1 cellular context compared by ENCODE assay signal in the genomic region with DNA sequence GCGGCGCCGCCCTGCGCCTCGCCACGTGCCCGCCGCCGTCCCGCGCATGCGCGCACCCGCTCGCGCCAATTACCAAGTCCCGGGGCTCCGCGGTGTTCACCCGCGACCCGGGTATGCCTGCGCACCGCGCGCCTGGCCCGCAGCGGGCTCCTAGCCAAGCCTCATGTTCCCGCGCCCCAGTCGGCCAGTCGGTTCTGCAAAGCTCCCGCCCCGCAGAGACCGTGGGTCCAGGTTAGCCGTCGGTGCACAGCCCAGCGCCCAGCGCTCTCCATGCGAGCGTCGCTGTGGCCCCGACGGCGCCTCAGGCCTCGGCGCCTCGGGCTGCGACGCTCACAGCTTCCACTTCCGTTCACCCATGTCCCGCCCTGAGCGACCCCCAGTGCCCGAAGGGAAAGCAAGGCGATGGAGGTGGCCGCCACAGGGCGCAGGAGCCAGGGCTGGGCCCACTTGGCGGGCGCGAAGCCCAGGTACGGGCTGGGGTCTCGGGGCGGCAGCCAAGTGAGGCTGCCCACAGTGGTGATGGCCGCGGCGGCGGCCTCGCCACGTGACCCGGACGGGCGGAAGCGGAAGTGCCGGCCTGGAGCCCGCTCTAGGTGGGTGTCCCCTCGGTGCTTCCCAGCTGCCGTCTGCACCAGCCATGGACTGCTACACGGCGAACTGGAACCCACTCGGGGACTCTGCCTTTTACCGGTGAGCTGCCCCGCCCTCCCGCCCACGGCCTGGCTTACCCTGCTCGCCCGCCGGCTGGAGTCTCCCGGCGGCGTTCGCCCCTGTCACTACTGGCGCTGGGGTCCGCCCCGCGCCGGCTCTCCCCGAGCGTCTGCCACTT.
TF ChIP-seq lines count a peak whose summit lies in the region.

A gene with protein sequence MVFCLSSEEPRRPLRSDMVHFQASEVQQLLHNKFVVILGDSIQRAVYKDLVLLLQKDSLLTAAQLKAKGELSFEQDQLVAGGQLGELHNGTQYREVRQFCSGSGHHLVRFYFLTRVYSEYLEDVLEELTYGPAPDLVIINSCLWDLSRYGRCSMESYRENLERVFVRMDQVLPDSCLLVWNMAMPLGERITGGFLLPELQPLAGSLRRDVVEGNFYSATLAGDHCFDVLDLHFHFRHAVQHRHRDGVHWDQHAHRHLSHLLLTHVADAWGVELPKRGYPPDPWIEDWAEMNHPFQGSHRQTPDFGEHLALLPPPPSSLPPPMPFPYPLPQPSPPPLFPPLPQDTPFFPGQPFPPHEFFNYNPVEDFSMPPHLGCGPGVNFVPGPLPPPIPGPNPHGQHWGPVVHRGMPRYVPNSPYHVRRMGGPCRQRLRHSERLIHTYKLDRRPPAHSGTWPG (minus strand): TSS at position 518 of the 829 bp plus-strand sequence. CDS start 743 bp downstream, outside the sequence.
A gene (plus strand): TSS at position 608 of the 829 bp plus-strand sequence. CDS start 30 bp downstream, at position 638.

TF ChIP-seq in K562, 482 proteins besides CTCF, POLR2A, EP300 and RAD21 (continued from another document and continues in another):
- TF ChIP-seq, protein P1, sequence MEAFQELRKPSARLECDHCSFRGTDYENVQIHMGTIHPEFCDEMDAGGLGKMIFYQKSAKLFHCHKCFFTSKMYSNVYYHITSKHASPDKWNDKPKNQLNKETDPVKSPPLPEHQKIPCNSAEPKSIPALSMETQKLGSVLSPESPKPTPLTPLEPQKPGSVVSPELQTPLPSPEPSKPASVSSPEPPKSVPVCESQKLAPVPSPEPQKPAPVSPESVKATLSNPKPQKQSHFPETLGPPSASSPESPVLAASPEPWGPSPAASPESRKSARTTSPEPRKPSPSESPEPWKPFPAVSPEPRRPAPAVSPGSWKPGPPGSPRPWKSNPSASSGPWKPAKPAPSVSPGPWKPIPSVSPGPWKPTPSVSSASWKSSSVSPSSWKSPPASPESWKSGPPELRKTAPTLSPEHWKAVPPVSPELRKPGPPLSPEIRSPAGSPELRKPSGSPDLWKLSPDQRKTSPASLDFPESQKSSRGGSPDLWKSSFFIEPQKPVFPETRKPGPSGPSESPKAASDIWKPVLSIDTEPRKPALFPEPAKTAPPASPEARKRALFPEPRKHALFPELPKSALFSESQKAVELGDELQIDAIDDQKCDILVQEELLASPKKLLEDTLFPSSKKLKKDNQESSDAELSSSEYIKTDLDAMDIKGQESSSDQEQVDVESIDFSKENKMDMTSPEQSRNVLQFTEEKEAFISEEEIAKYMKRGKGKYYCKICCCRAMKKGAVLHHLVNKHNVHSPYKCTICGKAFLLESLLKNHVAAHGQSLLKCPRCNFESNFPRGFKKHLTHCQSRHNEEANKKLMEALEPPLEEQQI (IDR thresholded peaks at IDR 0.05) = no peak
- TF ChIP-seq CCNT2 (IDR thresholded peaks at IDR 0.05; ENCODE audit: borderline replicate concordance, extremely low read depth, insufficient read length, low read depth, low read length) (peak; percentile 39), ELF1 (tag; IDR thresholded peaks at IDR 0.05) (peak; percentile 98), PHB2 (IDR thresholded peaks at IDR 0.05; ENCODE audit: low read depth) (no peak), TEAD4 (IDR thresholded peaks at IDR 0.05; ENCODE audit: low read length) (no peak), TEAD4 (CRISPR knock-in tag; IDR thresholded peaks at IDR 0.05; ENCODE audit: borderline replicate concordance) (no peak), LARP7 (IDR thresholded peaks at IDR 0.05) (no peak), CREB1 (IDR thresholded peaks at IDR 0.05) (no peak), CREB1 (CRISPR knock-in tag; IDR thresholded peaks at IDR 0.05) (peak; percentile 69; the same call in 1 of the 2 replicates), TFAM (CRISPR knock-in tag; conservative IDR thresholded peaks at IDR 0.05) (no peak), POLR2G (IDR thresholded peaks at IDR 0.05; ENCODE audit: low read depth, low read length) (peak; percentile 84), TSC22D4 (tag; IDR thresholded peaks at IDR 0.05) (no peak), MYNN (IDR thresholded peaks at IDR 0.05) (no peak), MYNN (CRISPR knock-in tag; IDR thresholded peaks at IDR 0.05) (no peak), MTA1 (IDR thresholded peaks at IDR 0.05; ENCODE audit: borderline replicate concordance) (no peak), BRD4 (IDR thresholded peaks at IDR 0.05) (0 out of 2 replicates have a peak, but pooled peaks have one; percentile 39), ARNT (IDR thresholded peaks at IDR 0.05) (no peak), MBD2 (IDR thresholded peaks at IDR 0.05; ENCODE audit: borderline replicate concordance, low read depth) (peak; percentile 22; the same call in 1 of the 2 replicates), HIVEP1 (CRISPR knock-in tag; IDR thresholded peaks at IDR 0.05) (no peak), TOE1 (IDR thresholded peaks at IDR 0.05; ENCODE audit: borderline replicate concordance) (peak; percentile 86), TOE1 (CRISPR knock-in tag; IDR thresholded peaks at IDR 0.05; ENCODE audit: borderline replicate concordance, low read depth) (no peak), NFE2L1 (tag; IDR thresholded peaks at IDR 0.05; ENCODE audit: borderline replicate concordance, low read depth) (no peak), TBP (optimal IDR thresholded peaks at IDR 0.05; ENCODE audit: low read depth, low read length) (peak; percentile 30), RFX1 (IDR thresholded peaks at IDR 0.05) (no peak), SAP30 (IDR thresholded peaks at IDR 0.05; ENCODE audit: borderline replicate concordance, insufficient read depth, low read depth, low read length, poor library complexity, severe bottlenecking) (peak; percentile 30), SP1 (CRISPR knock-in tag; IDR thresholded peaks at IDR 0.05) (peak; percentile 58; the same call in 1 of the 2 replicates), ZFPM2 (CRISPR knock-in tag; IDR thresholded peaks at IDR 0.05) (no peak), ATF1 (CRISPR knock-in tag; IDR thresholded peaks at IDR 0.05) (no peak), ATF1 (tag; IDR thresholded peaks at IDR 0.05) (peak; percentile 56; the same call in 1 of the 2 replicates), TCF7 (IDR thresholded peaks at IDR 0.05; ENCODE audit: borderline replicate concordance) (no peak), ZNF324 (CRISPR knock-in tag; IDR thresholded peaks at IDR 0.05) (no peak), BMI1 (IDR thresholded peaks at IDR 0.05; ENCODE audit: low read length) (no peak), ETV5 (CRISPR knock-in tag; IDR thresholded peaks at IDR 0.05; ENCODE audit: low read depth) (no peak; the same call in 1 of the 2 replicates), CBX2 (IDR thresholded peaks at IDR 0.05; ENCODE audit: insufficient read depth, low read length, poor library complexity, severe bottlenecking) (no peak), LCOR (CRISPR knock-in tag; IDR thresholded peaks at IDR 0.05) (peak; percentile 37; the same call in 1 of the 2 replicates), SPI1 (IDR thresholded peaks at IDR 0.05; ENCODE audit: borderline replicate concordance, low read depth, low read length) (peak; percentile 53; the same call in 1 of the 2 replicates), CC2D1A (IDR thresholded peaks at IDR 0.05) (no peak), FOXA3 (CRISPR knock-in tag; conservative IDR thresholded peaks at IDR 0.05 in 1 of 2, IDR thresholded peaks at IDR 0.05 in 1 of 2) (no peak), ZNF408 (CRISPR knock-in tag; IDR thresholded peaks at IDR 0.05; ENCODE audit: low read depth) (no peak)
- TF ChIP-seq, protein P2, sequence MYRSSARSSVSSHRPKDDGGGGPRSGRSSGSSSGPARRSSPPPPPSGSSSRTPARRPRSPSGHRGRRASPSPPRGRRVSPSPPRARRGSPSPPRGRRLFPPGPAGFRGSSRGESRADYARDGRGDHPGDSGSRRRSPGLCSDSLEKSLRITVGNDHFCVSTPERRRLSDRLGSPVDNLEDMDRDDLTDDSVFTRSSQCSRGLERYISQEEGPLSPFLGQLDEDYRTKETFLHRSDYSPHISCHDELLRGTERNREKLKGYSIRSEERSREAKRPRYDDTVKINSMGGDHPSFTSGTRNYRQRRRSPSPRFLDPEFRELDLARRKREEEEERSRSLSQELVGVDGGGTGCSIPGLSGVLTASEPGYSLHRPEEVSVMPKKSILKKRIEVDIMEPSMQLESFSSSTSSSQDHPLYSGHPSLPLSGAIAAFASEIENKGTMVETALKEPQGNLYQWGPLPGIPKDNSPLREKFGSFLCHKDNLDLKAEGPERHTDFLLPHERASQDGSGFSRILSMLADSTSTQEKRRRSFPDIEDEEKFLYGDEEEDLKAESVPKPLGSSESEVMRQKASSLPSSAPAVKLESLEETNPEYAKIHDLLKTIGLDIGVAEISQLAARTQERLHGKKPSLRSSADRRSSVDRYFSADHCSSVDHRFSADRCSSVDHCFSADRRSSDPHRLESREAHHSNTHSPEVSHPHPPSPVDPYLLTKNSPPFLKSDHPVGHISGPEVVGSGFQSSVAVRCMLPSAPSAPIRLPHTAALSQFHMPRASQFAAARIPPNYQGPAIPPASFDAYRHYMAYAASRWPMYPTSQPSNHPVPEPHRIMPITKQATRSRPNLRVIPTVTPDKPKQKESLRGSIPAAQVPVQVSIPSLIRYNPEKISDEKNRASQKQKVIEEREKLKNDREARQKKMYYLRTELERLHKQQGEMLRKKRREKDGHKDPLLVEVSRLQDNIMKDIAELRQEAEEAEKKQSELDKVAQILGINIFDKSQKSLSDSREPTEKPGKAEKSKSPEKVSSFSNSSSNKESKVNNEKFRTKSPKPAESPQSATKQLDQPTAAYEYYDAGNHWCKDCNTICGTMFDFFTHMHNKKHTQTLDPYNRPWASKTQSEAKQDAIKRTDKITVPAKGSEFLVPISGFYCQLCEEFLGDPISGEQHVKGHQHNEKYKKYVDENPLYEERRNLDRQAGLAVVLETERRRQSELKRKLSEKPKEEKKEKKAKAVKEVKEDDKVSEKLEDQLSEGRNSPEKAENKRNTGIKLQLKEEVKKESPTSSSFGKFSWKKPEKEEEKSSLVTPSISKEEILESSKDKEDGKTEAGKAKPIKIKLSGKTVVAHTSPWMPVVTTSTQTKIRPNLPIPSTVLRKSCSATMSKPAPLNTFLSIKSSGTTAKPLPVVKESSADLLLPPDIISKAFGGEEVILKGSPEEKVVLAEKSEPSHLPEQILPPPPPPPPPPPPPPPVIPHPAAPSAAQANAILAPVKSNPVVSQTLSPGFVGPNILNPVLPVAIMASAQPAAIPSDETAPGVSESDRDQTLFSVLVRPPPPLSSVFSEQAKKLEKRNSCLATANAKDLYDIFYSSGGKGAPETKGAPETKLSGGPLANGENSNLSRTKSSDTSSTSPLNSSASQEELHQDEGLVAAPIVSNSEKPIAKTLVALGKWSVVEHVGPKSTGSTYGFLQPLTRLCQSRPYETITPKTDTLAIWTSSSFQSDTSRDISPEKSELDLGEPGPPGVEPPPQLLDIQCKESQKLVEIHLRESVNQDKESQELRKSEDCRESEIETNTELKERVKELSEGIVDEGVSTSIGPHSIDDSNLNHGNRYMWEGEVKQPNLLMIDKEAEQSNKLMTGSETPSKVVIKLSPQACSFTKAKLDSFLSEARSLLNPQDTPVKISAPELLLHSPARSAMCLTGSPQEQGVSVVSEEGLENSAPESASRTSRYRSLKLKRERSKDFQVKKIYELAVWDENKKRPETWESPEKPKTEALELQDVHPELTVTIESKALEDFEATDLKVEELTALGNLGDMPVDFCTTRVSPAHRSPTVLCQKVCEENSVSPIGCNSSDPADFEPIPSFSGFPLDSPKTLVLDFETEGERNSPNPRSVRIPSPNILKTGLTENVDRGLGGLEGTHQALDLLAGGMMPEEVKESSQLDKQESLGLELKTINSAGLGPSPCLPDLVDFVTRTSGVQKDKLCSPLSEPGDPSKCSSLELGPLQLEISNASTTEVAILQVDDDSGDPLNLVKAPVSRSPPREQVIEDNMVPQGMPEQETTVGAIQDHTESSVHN (IDR thresholded peaks at IDR 0.05; ENCODE audit: borderline replicate concordance in 1 of 2, low read depth in 1 of 2) = no peak
- TF ChIP-seq, protein P3, sequence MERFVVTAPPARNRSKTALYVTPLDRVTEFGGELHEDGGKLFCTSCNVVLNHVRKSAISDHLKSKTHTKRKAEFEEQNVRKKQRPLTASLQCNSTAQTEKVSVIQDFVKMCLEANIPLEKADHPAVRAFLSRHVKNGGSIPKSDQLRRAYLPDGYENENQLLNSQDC (CRISPR knock-in tag; IDR thresholded peaks at IDR 0.05) = no peak
- TF ChIP-seq, protein P4, sequence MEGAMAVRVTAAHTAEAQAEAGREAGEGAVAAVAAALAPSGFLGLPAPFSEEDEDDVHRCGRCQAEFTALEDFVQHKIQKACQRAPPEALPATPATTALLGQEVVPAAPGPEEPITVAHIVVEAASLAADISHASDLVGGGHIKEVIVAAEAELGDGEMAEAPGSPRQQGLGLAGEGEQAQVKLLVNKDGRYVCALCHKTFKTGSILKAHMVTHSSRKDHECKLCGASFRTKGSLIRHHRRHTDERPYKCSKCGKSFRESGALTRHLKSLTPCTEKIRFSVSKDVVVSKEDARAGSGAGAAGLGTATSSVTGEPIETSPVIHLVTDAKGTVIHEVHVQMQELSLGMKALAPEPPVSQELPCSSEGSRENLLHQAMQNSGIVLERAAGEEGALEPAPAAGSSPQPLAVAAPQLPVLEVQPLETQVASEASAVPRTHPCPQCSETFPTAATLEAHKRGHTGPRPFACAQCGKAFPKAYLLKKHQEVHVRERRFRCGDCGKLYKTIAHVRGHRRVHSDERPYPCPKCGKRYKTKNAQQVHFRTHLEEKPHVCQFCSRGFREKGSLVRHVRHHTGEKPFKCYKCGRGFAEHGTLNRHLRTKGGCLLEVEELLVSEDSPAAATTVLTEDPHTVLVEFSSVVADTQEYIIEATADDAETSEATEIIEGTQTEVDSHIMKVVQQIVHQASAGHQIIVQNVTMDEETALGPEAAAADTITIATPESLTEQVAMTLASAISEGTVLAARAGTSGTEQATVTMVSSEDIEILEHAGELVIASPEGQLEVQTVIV (CRISPR knock-in tag; IDR thresholded peaks at IDR 0.05; ENCODE audit: borderline replicate concordance) = no peak
- TF ChIP-seq, protein P5, sequence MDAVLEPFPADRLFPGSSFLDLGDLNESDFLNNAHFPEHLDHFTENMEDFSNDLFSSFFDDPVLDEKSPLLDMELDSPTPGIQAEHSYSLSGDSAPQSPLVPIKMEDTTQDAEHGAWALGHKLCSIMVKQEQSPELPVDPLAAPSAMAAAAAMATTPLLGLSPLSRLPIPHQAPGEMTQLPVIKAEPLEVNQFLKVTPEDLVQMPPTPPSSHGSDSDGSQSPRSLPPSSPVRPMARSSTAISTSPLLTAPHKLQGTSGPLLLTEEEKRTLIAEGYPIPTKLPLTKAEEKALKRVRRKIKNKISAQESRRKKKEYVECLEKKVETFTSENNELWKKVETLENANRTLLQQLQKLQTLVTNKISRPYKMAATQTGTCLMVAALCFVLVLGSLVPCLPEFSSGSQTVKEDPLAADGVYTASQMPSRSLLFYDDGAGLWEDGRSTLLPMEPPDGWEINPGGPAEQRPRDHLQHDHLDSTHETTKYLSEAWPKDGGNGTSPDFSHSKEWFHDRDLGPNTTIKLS (IDR thresholded peaks at IDR 0.05; ENCODE audit: borderline replicate concordance, low read depth) = no peak
- TF ChIP-seq, protein P6, sequence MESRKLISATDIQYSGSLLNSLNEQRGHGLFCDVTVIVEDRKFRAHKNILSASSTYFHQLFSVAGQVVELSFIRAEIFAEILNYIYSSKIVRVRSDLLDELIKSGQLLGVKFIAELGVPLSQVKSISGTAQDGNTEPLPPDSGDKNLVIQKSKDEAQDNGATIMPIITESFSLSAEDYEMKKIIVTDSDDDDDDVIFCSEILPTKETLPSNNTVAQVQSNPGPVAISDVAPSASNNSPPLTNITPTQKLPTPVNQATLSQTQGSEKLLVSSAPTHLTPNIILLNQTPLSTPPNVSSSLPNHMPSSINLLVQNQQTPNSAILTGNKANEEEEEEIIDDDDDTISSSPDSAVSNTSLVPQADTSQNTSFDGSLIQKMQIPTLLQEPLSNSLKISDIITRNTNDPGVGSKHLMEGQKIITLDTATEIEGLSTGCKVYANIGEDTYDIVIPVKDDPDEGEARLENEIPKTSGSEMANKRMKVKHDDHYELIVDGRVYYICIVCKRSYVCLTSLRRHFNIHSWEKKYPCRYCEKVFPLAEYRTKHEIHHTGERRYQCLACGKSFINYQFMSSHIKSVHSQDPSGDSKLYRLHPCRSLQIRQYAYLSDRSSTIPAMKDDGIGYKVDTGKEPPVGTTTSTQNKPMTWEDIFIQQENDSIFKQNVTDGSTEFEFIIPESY (CRISPR knock-in tag; IDR thresholded peaks at IDR 0.05) = peak; percentile 79; the same call in 1 of the 2 replicates
